8 cellular contexts compared by ENCODE assay signal in the genomic region with DNA sequence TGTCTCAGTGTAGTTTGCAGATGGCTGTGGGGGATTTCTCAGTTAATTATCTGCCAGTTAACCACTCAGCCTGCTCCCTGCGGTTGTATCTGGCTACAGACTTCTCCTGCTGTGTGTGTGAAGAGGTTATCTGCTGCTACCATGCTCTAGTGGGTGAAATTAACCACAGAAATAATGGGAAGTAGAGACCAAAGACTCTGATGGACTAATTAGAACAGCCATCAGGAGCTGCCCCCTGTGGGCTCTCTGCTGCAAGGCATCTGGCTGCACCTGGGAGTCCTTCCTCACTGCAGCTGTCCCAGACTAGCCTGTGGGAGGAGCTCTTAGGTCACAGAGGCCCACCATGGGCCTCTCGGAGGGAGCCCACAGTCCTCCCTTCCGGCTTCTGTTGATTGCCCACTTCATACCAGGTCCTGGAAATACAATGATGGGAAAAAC.
A peak's percentile ranks its signal among the peaks of the same experiment; 100 is the strongest.
DNase-seq lines count a peak whose midpoint lies in the region; ATAC-seq, FAIRE-seq and TF ChIP-seq lines count a peak whose summit lies in the region.

No MANE protein-coding gene starts in this region.

- peak; percentile 79 for ATAC-seq in GM19463 (IDR thresholded peaks at IDR 0.05; ENCODE audit: unreplicated experiment)
- ATAC-seq in lower lobe of right lung = no peak
- ATAC-seq in body of pancreas = no peak

- DNase-seq in NCI-H1417 treated with DMSO at 0.1 percent for 48 hours (lab: John Stamatoyannopoulos, UW) (peak; percentile 83), cardiac fibroblast (ENCODE audit: low read depth in 2 of 2) (peak in 1 of 2 donors; percentile 23), cerebellum (ENCODE audit: low spot score) (no peak), lower lobe of right lung (no peak), body of pancreas (no peak), GM12891 (ENCODE audit: insufficient read length, low spot score) (no peak)

- H3K9me3 ChIP-seq in BLaER1 = no peaks in the 10 kb centered on the region
- no peaks in the 10 kb centered on the region for H3K9me3 ChIP-seq in lower lobe of right lung
- no peaks in the 10 kb centered on the region for H3K9me3 ChIP-seq in body of pancreas

- peak overlapping the region; percentile 20; the same call in 1 of the 2 replicates for H3K4me2 ChIP-seq in BLaER1

- 75 to 89% methylated on average over 1 to 3 of the region's 3 CpGs for WGBS in body of pancreas, 2 donors

- FAIRE-seq in GM12891 (lab: Jason Lieb, UNC) = no peak

- H3K36me3 ChIP-seq in BLaER1 = peaks cover 3% of the 10 kb centered on the region; the same call in 1 of the 2 replicates
- no peaks in the 10 kb centered on the region for H3K36me3 ChIP-seq in lower lobe of right lung
- H3K36me3 ChIP-seq in body of pancreas (replicated peaks in 1 of 2; ENCODE audit: insufficient read depth in 1 of 2, low read depth in 2 of 2) = no peaks in the 10 kb centered on the region

- H3K9ac ChIP-seq in BLaER1 = no peak overlapping the region

- peaks cover 16% of the 10 kb centered on the region for H3K4me1 ChIP-seq in BLaER1
- H3K4me1 ChIP-seq in lower lobe of right lung = peaks cover 7% of the 10 kb centered on the region
- H3K4me1 ChIP-seq in body of pancreas = peaks cover under 1% of the 10 kb centered on the region

- TF ChIP-seq POLR2A in body of pancreas (IDR thresholded peaks at IDR 0.05) (no peak), GM12891 (IDR thresholded peaks at IDR 0.05; ENCODE audit: low read depth, low read length) (no peak)

- peak; percentile 20 for TF ChIP-seq CTCF in cardiac fibroblast (IDR thresholded peaks at IDR 0.05; ENCODE audit: low read depth, low read length)
- no peak for TF ChIP-seq CTCF in lower lobe of right lung (IDR thresholded peaks at IDR 0.05)
- no peak for TF ChIP-seq CTCF in body of pancreas (IDR thresholded peaks at IDR 0.05)

- H4K20me1 ChIP-seq in BLaER1 = peaks cover 76% of the 10 kb centered on the region

- H3K27me3 ChIP-seq in BLaER1 (no peaks in the 10 kb centered on the region), lower lobe of right lung (ENCODE audit: low read depth) (no peaks in the 10 kb centered on the region), body of pancreas (no peaks in the 10 kb centered on the region)

- no peak overlapping the region for H3K27ac ChIP-seq in BLaER1
- no peak overlapping the region for H3K27ac ChIP-seq in lower lobe of right lung
- H3K27ac ChIP-seq in body of pancreas = no peak overlapping the region

- intact Hi-C loops in lower lobe of right lung (cut with DNase I) (no loop called here), body of pancreas (cut with DNase I) (no loop called here)

- no peak overlapping the region for H3K4me3 ChIP-seq in BLaER1
- no peak overlapping the region for H3K4me3 ChIP-seq in cardiac fibroblast (replicated peaks in 1 of 2; ENCODE audit: low read depth in 2 of 2, low read length in 2 of 2)
- H3K4me3 ChIP-seq in lower lobe of right lung = no peak overlapping the region
- no peak overlapping the region for H3K4me3 ChIP-seq in body of pancreas

TF ChIP-seq in GM12891, 5 proteins besides CTCF, POLR2A, EP300 and RAD21:
- no peak for TF ChIP-seq SPI1 (IDR thresholded peaks at IDR 0.05; ENCODE audit: low read depth, low read length)
- TF ChIP-seq POU2F2 (IDR thresholded peaks at IDR 0.05; ENCODE audit: low read depth, low read length) = no peak
- TF ChIP-seq PAX5 (IDR thresholded peaks at IDR 0.05; ENCODE audit: insufficient read depth, low read length, severe bottlenecking) = no peak
- TF ChIP-seq TAF1 (IDR thresholded peaks at IDR 0.05; ENCODE audit: low read depth, low read length) = no peak
- no peak for TF ChIP-seq POLR2AphosphoS5 (IDR thresholded peaks at IDR 0.05; ENCODE audit: low read depth, low read length)
